Comparison of ENCODE assay signal across 20 cellular contexts in the genomic region with DNA sequence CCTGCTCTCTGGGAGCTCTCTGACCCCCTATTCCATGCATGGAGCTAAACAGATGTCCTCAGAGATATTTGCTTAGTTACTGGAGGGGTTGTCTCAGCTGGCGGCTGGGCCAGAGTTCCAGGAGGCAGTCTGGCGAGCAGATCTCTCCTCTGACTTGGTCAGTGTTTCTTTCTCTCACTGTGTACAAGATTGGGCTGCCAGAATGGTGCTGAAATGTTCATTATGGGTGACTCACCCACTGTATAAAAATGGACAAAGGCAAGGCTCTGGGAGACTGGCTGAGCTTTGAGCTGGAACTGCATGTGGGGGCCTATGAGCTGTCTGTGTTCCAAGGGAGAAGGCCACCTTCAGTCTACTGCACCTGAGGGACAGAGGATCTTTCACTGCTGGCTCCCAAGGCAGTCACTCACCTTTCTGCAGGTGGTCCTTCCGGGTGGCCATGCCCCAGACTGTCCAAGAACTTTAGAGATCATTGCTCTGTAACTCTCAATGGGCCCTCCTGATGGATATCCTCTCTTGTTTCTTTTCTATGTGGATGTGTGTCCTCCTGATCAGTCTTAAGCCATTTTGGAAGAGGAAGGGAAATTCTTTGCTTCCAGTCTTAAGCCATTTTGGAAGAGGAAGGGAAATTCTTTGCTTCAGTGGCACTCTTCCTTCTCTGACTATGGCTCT.
DNase-seq lines count a peak whose midpoint lies in the region; ATAC-seq and TF ChIP-seq lines count a peak whose summit lies in the region.
"Had no signal": no experiment of that assay in that cellular context is flagged by ENCODE, and none has a peak within 500 bp of the region (broad histone marks: within the 10 kb centered on the region; RNA-seq: fewer than 3 reads in every experiment).

No MANE protein-coding gene starts in this region.

- no peaks in the 10 kb centered on the region for H3K9me3 ChIP-seq in Loucy (ENCODE audit: insufficient read depth, low read depth, low read length)
- H3K9me3 ChIP-seq: Peyer's patch, sigmoid colon had no signal

- H3F3A ChIP-seq in Loucy (ENCODE audit: low read depth), result no peaks in the 10 kb centered on the region

- no peaks in the 10 kb centered on the region for H3K27me3 ChIP-seq in Loucy (ENCODE audit: insufficient read depth, low read length, poor library complexity, severe bottlenecking)
- H3K27me3 ChIP-seq: Peyer's patch, sigmoid colon had no signal

- peak; percentile 12 to 20 for DNase-seq in SHP77 (lab: John Stamatoyannopoulos, UW)
- DNase-seq in SHP77 treated with DMSO at 0.1 percent for 48 hours (lab: John Stamatoyannopoulos, UW), result no peak
- DNase-seq in astrocyte of the hippocampus (ENCODE audit: low read depth, low spot score), result peak; percentile 55
- DNase-seq in natural killer cell, result no peak
- no peak for DNase-seq in T-helper 2 cell treated with Interferon-gamma antibody and Interleukin-4, amounts not matched to agents 5 μg/mL and 100 μg/mL, for 36 hours (ENCODE audit: low spot score)
- DNase-seq in NCI-H2029 (lab: John Stamatoyannopoulos, UW), result no peak
- DNase-seq in substantia nigra (lab: John Stamatoyannopoulos, UW), result no peak
- DNase-seq: amniotic stem cell; effector CD8-positive, alpha-beta T cell; GOT3; head of caudate nucleus; Peyer's patch; sigmoid colon had no signal

- peak in 2 of 3 donors; percentile 6 to 26 for ATAC-seq in natural killer cell
- ATAC-seq: HepG2, SK-N-SH treated with all-trans-retinoic acid at 6 μM for 48 hours had no signal

- no peaks in the 10 kb centered on the region for H3K36me3 Mint-ChIP-seq in natural killer cell
- no peaks in the 10 kb centered on the region for H3K36me3 Mint-ChIP-seq in T-helper 2 cell treated with Interferon-gamma antibody and Interleukin-4, amounts not matched to agents 5 μg/mL and 100 μg/mL, for 36 hours (ENCODE audit: low read depth)
- H3K36me3 Mint-ChIP-seq: type B pancreatic cell had no signal

- H3K27ac ChIP-seq in substantia nigra (ENCODE audit: low read depth, low read length, poor library complexity, severe bottlenecking), result no peak overlapping the region
- H3K27ac ChIP-seq: 22Rv1, Peyer's patch, sigmoid colon had no signal

- H3K4me3 ChIP-seq in Loucy (ENCODE audit: low read length, poor library complexity, severe bottlenecking), result no peak overlapping the region
- H3K4me3 ChIP-seq: Peyer's patch, sigmoid colon had no signal

- peaks cover 49 to 51% of the 10 kb centered on the region in 2 donors for H3K4me1 Mint-ChIP-seq in natural killer cell
- peaks cover 7% of the 10 kb centered on the region for H3K4me1 Mint-ChIP-seq in T-helper 2 cell treated with Interferon-gamma antibody and Interleukin-4, amounts not matched to agents 5 μg/mL and 100 μg/mL, for 36 hours (ENCODE audit: low read depth)
- H3K4me1 Mint-ChIP-seq: B cell had no signal

- no peaks in the 10 kb centered on the region for H3K79me2 ChIP-seq in Loucy (ENCODE audit: insufficient read depth, low read length)

- peak overlapping the region; percentile 37 for H3K4me2 ChIP-seq in Loucy (ENCODE audit: low read depth, low read length, poor library complexity, severe bottlenecking)

- no peaks in the 10 kb centered on the region for H3K27me3 Mint-ChIP-seq in natural killer cell (ENCODE audit: low read depth in 2 of 2)
- peaks cover 2% of the 10 kb centered on the region for H3K27me3 Mint-ChIP-seq in T-helper 2 cell treated with Interferon-gamma antibody and Interleukin-4, amounts not matched to agents 5 μg/mL and 100 μg/mL, for 36 hours (ENCODE audit: low read depth)
- H3K27me3 Mint-ChIP-seq: stimulated activated naive CD8-positive, alpha-beta T cell treated with anti-CD3 and anti-CD28 coated beads, Interleukin-15, Interleukin-2, amounts not matched to agents 100 ng/mL and 50 ng/mL, for 24 hours; type B pancreatic cell had no signal

- no peaks in the 10 kb centered on the region for H4K20me1 ChIP-seq in Loucy (ENCODE audit: insufficient read depth, low read length, poor library complexity, severe bottlenecking)

- TF ChIP-seq CTCF in Loucy (conservative IDR thresholded peaks at IDR 0.05; ENCODE audit: low read length) (no peak), natural killer cell (IDR thresholded peaks at IDR 0.05) (no peak)

- peak overlapping the region; percentile 76 to 79 for H3K27ac Mint-ChIP-seq in natural killer cell
- no peak overlapping the region for H3K27ac Mint-ChIP-seq in T-helper 2 cell treated with Interferon-gamma antibody and Interleukin-4, amounts not matched to agents 5 μg/mL and 100 μg/mL, for 36 hours
- H3K27ac Mint-ChIP-seq: B cell; stimulated activated naive CD8-positive, alpha-beta T cell treated with anti-CD3 and anti-CD28 coated beads, Interleukin-15, Interleukin-2, amounts not matched to agents 100 ng/mL and 50 ng/mL, for 24 hours; type B pancreatic cell had no signal

- no peaks in the 10 kb centered on the region for H3K36me3 ChIP-seq in Loucy (ENCODE audit: insufficient read depth, low read length)
- H3K36me3 ChIP-seq: Peyer's patch, sigmoid colon had no signal

- no peak overlapping the region for H3K4me3 Mint-ChIP-seq in natural killer cell
- no peak overlapping the region for H3K4me3 Mint-ChIP-seq in T-helper 2 cell treated with Interferon-gamma antibody and Interleukin-4, amounts not matched to agents 5 μg/mL and 100 μg/mL, for 36 hours
- H3K4me3 Mint-ChIP-seq: B cell; stimulated activated naive CD8-positive, alpha-beta T cell treated with anti-CD3 and anti-CD28 coated beads, Interleukin-15, Interleukin-2, amounts not matched to agents 100 ng/mL and 50 ng/mL, for 24 hours; type B pancreatic cell had no signal

- no peak overlapping the region for H2AFZ ChIP-seq in Loucy (ENCODE audit: low read length)

- peaks cover 25% of the 10 kb centered on the region for H3K4me1 ChIP-seq in Loucy (ENCODE audit: insufficient read depth, low read length, poor library complexity, severe bottlenecking)
- H3K4me1 ChIP-seq: Peyer's patch had no signal

- H3K9me2 ChIP-seq in Loucy (replicated peaks; ENCODE audit: low read depth, low read length), result no peaks in the 10 kb centered on the region

- no peaks in the 10 kb centered on the region for H3K9me3 Mint-ChIP-seq in natural killer cell
- no peaks in the 10 kb centered on the region for H3K9me3 Mint-ChIP-seq in T-helper 2 cell treated with Interferon-gamma antibody and Interleukin-4, amounts not matched to agents 5 μg/mL and 100 μg/mL, for 36 hours
- H3K9me3 Mint-ChIP-seq: type B pancreatic cell had no signal

- H3K9ac ChIP-seq in Loucy (ENCODE audit: low read depth, low read length, poor library complexity, severe bottlenecking), result no peak overlapping the region

- intact Hi-C loops in natural killer cell (cut with micrococcal nuclease), result loop anchor here (2.0 kb wide), 2 partner anchors 15 to 77 kb away; no protein-coding TSS in a partner anchor

Comparison
In these comparisons a context has a peak if more than half of its experiments do, and no peak if none do; other contexts are left out.
1. DNase-seq: peak in SHP77 (2 of 2) and astrocyte of the hippocampus (single experiment); none in SHP77 treated with DMSO at 0.1 percent for 48 hours (single experiment), natural killer cell (single experiment), T-helper 2 cell treated with Interferon-gamma antibody and Interleukin-4, amounts not matched to agents 5 μg/mL and 100 μg/mL, for 36 hours (single experiment), NCI-H2029 (single experiment) and substantia nigra (0 of 49).